Comparison of ENCODE assay signal across 26 cellular contexts in the genomic region with DNA sequence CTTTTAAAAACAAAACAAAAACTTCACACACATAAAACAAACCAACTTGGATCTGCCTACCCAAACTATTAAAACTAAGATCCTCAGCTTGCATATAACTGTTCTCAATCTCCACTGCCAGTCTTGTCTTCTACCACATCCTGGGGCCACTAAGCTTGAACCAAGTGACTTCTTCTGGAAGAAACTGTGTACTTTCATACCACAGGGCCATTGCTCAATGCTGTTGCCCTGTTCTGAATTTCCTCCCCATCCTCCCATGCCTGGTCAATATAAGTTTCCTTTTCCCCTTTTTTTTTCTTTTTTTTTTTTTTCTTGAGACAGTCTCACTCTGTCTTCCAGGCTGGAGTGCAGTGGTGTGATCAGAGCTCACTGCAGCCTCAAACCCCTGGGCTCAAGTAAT.
DNase-seq lines count a peak whose midpoint lies in the region; ATAC-seq and TF ChIP-seq lines count a peak whose summit lies in the region.
"Had no signal": no experiment of that assay in that cellular context is flagged by ENCODE, and none has a peak within 500 bp of the region (broad histone marks: within the 10 kb centered on the region; RNA-seq: fewer than 3 reads in every experiment).

No MANE protein-coding gene starts in this region.

- intact Hi-C loops in natural killer cell (cut with micrococcal nuclease) (no loop called here), upper lobe of right lung (cut with DNase I) (no loop called here)

- H3K4me1 ChIP-seq in upper lobe of right lung (peaks cover 30% of the 10 kb centered on the region), SJCRH30 (no peaks in the 10 kb centered on the region)
- peaks cover 17% of the 10 kb centered on the region for H3K4me1 ChIP-seq in CD8-positive, alpha-beta memory T cell (ENCODE audit: insufficient read depth, low read length)
- H3K4me1 ChIP-seq: colonic mucosa had no signal

- peak; percentile 33 to 53 for ATAC-seq in natural killer cell treated with Interleukin-12 subunit alpha and Interleukin-12 subunit beta and Interleukin-15 and Interleukin-18, amount 100 ng/mL, for 72 hours
- no peak for ATAC-seq in natural killer cell
- ATAC-seq in upper lobe of right lung, result peak; percentile 47
- ATAC-seq: CD8-positive, alpha-beta T cell; psoas muscle had no signal

- peaks cover 5% of the 10 kb centered on the region for H3K36me3 Mint-ChIP-seq in natural killer cell treated with Interleukin-12 subunit alpha and Interleukin-12 subunit beta and Interleukin-15 and Interleukin-18, amount 100 ng/mL, for 72 hours
- H3K36me3 Mint-ChIP-seq in natural killer cell, result peaks cover 18% of the 10 kb centered on the region
- H3K36me3 Mint-ChIP-seq in CD8-positive, alpha-beta memory T cell, result peaks cover 15 to 56% (median 25%) of the 10 kb centered on the region in 3 donors

- H3K27me3 ChIP-seq in upper lobe of right lung, result no peaks in the 10 kb centered on the region
- no peaks in the 10 kb centered on the region for H3K27me3 ChIP-seq in SJCRH30
- no peaks in the 10 kb centered on the region for H3K27me3 ChIP-seq in CD8-positive, alpha-beta memory T cell (ENCODE audit: insufficient read depth, low read length, poor library complexity, severe bottlenecking)
- H3K27me3 ChIP-seq: colonic mucosa, stomach had no signal

- POLR2A ChIA-PET in CD8-positive, alpha-beta memory T cell (lab: Charles Lee), result interaction anchor here (0.6 kb wide), 1 partner anchor 131 kb away, joined by 3 read pairs; no protein-coding TSS in a partner anchor

- peak overlapping the region; percentile 46 for H3K4me3 Mint-ChIP-seq in natural killer cell treated with Interleukin-12 subunit alpha and Interleukin-12 subunit beta and Interleukin-15 and Interleukin-18, amount 100 ng/mL, for 72 hours
- no peak overlapping the region for H3K4me3 Mint-ChIP-seq in natural killer cell
- H3K4me3 Mint-ChIP-seq in CD8-positive, alpha-beta memory T cell, result no peak overlapping the region
- H3K4me3 Mint-ChIP-seq: CD8-positive, alpha-beta T cell; endodermal cell had no signal

- H3K36me3 ChIP-seq in upper lobe of right lung, result peaks cover 82% of the 10 kb centered on the region
- peaks cover 29% of the 10 kb centered on the region for H3K36me3 ChIP-seq in SJCRH30
- peaks cover 50% of the 10 kb centered on the region for H3K36me3 ChIP-seq in CD8-positive, alpha-beta memory T cell (ENCODE audit: insufficient read depth, low read length)

- CTCF ChIA-PET in CD8-positive, alpha-beta memory T cell (lab: Charles Lee), result interaction anchor here (11.0 kb wide), 1 partner anchor 118 kb away, joined by 110 read pairs; no protein-coding TSS in a partner anchor

- H3K9me3 ChIP-seq in upper lobe of right lung (no peaks in the 10 kb centered on the region), SJCRH30 (replicated peaks) (no peaks in the 10 kb centered on the region)
- no peaks in the 10 kb centered on the region for H3K9me3 ChIP-seq in CD8-positive, alpha-beta memory T cell (ENCODE audit: low read length)
- H3K9me3 ChIP-seq: colonic mucosa, left ventricle myocardium inferior, psoas muscle, stomach had no signal

- H3K4me3 ChIP-seq in upper lobe of right lung (no peak overlapping the region), SJCRH30 (no peak overlapping the region)
- no peak overlapping the region for H3K4me3 ChIP-seq in CD8-positive, alpha-beta memory T cell (ENCODE audit: low read length)
- H3K4me3 ChIP-seq: colonic mucosa, left ventricle myocardium inferior, psoas muscle, skin epidermis, stomach had no signal

- H3K27ac ChIP-seq in upper lobe of right lung (no peak overlapping the region), SJCRH30 (no peak overlapping the region)
- H3K27ac ChIP-seq in CD8-positive, alpha-beta memory T cell (ENCODE audit: low read depth, low read length), result no peak overlapping the region
- H3K27ac ChIP-seq: colonic mucosa, psoas muscle had no signal

- H3K4me1 Mint-ChIP-seq in natural killer cell treated with Interleukin-12 subunit alpha and Interleukin-12 subunit beta and Interleukin-15 and Interleukin-18, amount 100 ng/mL, for 72 hours (ENCODE audit: low read depth in 2 of 2), result peaks cover 7 to 13% of the 10 kb centered on the region in 2 donors
- peaks cover 5 to 6% of the 10 kb centered on the region in 2 donors for H3K4me1 Mint-ChIP-seq in natural killer cell
- H3K4me1 Mint-ChIP-seq in CD8-positive, alpha-beta memory T cell, result peaks cover 11 to 20% (median 15%) of the 10 kb centered on the region in 3 donors

- no peak overlapping the region for H3K27ac Mint-ChIP-seq in natural killer cell treated with Interleukin-12 subunit alpha and Interleukin-12 subunit beta and Interleukin-15 and Interleukin-18, amount 100 ng/mL, for 72 hours
- no peak overlapping the region for H3K27ac Mint-ChIP-seq in natural killer cell
- H3K27ac Mint-ChIP-seq in CD8-positive, alpha-beta memory T cell, result peak overlapping the region in 1 of 8 donors; percentile 7
- H3K27ac Mint-ChIP-seq: CD8-positive, alpha-beta T cell; endodermal cell had no signal

- no peak for TF ChIP-seq CTCF in natural killer cell (IDR thresholded peaks at IDR 0.05)
- TF ChIP-seq CTCF in upper lobe of right lung (IDR thresholded peaks at IDR 0.05), result no peak

- H3K9me3 Mint-ChIP-seq in natural killer cell treated with Interleukin-12 subunit alpha and Interleukin-12 subunit beta and Interleukin-15 and Interleukin-18, amount 100 ng/mL, for 72 hours, result no peaks in the 10 kb centered on the region
- no peaks in the 10 kb centered on the region for H3K9me3 Mint-ChIP-seq in natural killer cell
- H3K9me3 Mint-ChIP-seq in CD8-positive, alpha-beta memory T cell, result no peaks in the 10 kb centered on the region
- H3K9me3 Mint-ChIP-seq: CD8-positive, alpha-beta T cell; endodermal cell had no signal

- no peak for DNase-seq in natural killer cell treated with Interleukin-12 subunit alpha and Interleukin-12 subunit beta and Interleukin-15 and Interleukin-18, amount 100 ng/mL, for 72 hours (ENCODE audit: low spot score)
- DNase-seq in natural killer cell, result no peak
- peak; percentile 81 for DNase-seq in SKM-1 treated with dmso at 0.1 percent for 144 hours (lab: John Stamatoyannopoulos, UW; ENCODE audit: unreplicated experiment)
- DNase-seq in fibroblast of peridontal ligament (ENCODE audit: extremely low read depth), result peak; percentile 8
- DNase-seq in upper lobe of right lung, result no peak
- no peak for DNase-seq in SJCRH30
- DNase-seq in CD8-positive, alpha-beta memory T cell, result no peak
- DNase-seq in NCI-H128 (lab: John Stamatoyannopoulos, UW; ENCODE audit: unreplicated experiment), result no peak
- DNase-seq: activated CD4-positive, alpha-beta T cell treated with anti-CD3 and anti-CD28 coated beads, Interleukin-2, amount 50 U/mL, for 1 hour; activated naive CD4-positive, alpha-beta T cell treated with Interleukin-2 at 50 U/mL for 16 hours; activated T-cell treated with anti-CD3 and anti-CD28 coated beads for 4 hours; CD8-positive, alpha-beta T cell; colonic mucosa; endodermal cell; H7; KG1; left ventricle myocardium inferior; NCI-H1092 treated with DMSO at 0.1 percent for 48 hours; NCI-H2081 treated with DMSO at 0.1 percent for 48 hours; NCI-H446 treated with DMSO at 0.1 percent for 48 hours; psoas muscle; RPMI8226; stimulated activated CD4-positive, alpha-beta T cell treated with anti-CD3 and anti-CD28 coated beads, Interleukin-4, amount 100 ng/mL, for 24 hours; stomach; trophoblast cell had no signal

- no peaks in the 10 kb centered on the region for H3K27me3 Mint-ChIP-seq in natural killer cell treated with Interleukin-12 subunit alpha and Interleukin-12 subunit beta and Interleukin-15 and Interleukin-18, amount 100 ng/mL, for 72 hours
- H3K27me3 Mint-ChIP-seq in natural killer cell (ENCODE audit: low read depth in 2 of 2), result no peaks in the 10 kb centered on the region
- no peaks in the 10 kb centered on the region for H3K27me3 Mint-ChIP-seq in CD8-positive, alpha-beta memory T cell

Comparison
In these comparisons a context has a peak if more than half of its experiments do, and no peak if none do; other contexts are left out.
1. ATAC-seq: peak in natural killer cell treated with Interleukin-12 subunit alpha and Interleukin-12 subunit beta and Interleukin-15 and Interleukin-18, amount 100 ng/mL, for 72 hours (2 of 2) and upper lobe of right lung (single experiment); none in natural killer cell (0 of 3).
2. DNase-seq: peak in SKM-1 treated with dmso at 0.1 percent for 144 hours (single experiment) and fibroblast of peridontal ligament (single experiment); none in natural killer cell treated with Interleukin-12 subunit alpha and Interleukin-12 subunit beta and Interleukin-15 and Interleukin-18, amount 100 ng/mL, for 72 hours (single experiment), natural killer cell (single experiment), upper lobe of right lung (single experiment), SJCRH30 (0 of 2), CD8-positive, alpha-beta memory T cell (0 of 5) and NCI-H128 (single experiment).